Comparison of ENCODE assay signal across 4 cellular contexts in genomic region chr1:1484976-1485750, GRCh38. TPM values are rescaled to one million over a fixed set of nuclear protein-coding genes. Genes with fewer than 3 reads are reported as not detected.
"Had no signal": no experiment of that assay in that cellular context is flagged by ENCODE, and none has a peak within 500 bp of the region (broad histone marks: within the 10 kb centered on the region; RNA-seq: fewer than 3 reads in every experiment).

No MANE protein-coding gene starts in this region.

RNA-seq across cellular contexts. Expression of gene ATAD3C, which starts 35.7 kb away (rescaled TPM):
- total RNA-seq: glomerular endothelial cell had no signal

RNA-seq across cellular contexts. Expression of gene VWA1, which starts 49.7 kb away (rescaled TPM):
- polyA plus RNA-seq: immature natural killer cell had no signal

RNA-seq across cellular contexts. Expression of gene TMEM240, which starts 55.3 kb away (rescaled TPM):
- total RNA-seq: esophagus mucosa, mononuclear cell had no signal
- polyA plus RNA-seq: immature natural killer cell had no signal
